2 cellular contexts compared by ENCODE assay signal in genomic region chr17:58333396-58334207, GRCh38.
TF ChIP-seq lines count a peak whose summit lies in the region.

No MANE protein-coding gene starts in this region.

TF ChIP-seq in SK-N-SH, 30 proteins besides CTCF, POLR2A, EP300 and RAD21 (continued from another document):
- TF ChIP-seq MAX (IDR thresholded peaks at IDR 0.05; ENCODE audit: low read depth) (no peak), MEF2A (IDR thresholded peaks at IDR 0.05; ENCODE audit: borderline replicate concordance, low read depth) (no peak), PBX3 (IDR thresholded peaks at IDR 0.05) (no peak), JUND (IDR thresholded peaks at IDR 0.05) (no peak), GABPA (IDR thresholded peaks at IDR 0.05; ENCODE audit: low read depth) (no peak), RFX5 (IDR thresholded peaks at IDR 0.05; ENCODE audit: low read length) (no peak)
- TF ChIP-seq, protein P1, sequence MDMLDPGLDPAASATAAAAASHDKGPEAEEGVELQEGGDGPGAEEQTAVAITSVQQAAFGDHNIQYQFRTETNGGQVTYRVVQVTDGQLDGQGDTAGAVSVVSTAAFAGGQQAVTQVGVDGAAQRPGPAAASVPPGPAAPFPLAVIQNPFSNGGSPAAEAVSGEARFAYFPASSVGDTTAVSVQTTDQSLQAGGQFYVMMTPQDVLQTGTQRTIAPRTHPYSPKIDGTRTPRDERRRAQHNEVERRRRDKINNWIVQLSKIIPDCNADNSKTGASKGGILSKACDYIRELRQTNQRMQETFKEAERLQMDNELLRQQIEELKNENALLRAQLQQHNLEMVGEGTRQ (IDR thresholded peaks at IDR 0.05; ENCODE audit: borderline replicate concordance, low read depth, low read length) = no peak

TF ChIP-seq in SK-N-SH treated with all-trans-retinoic acid at 6 μM for 48 hours, 23 proteins besides CTCF, POLR2A, EP300 and RAD21 (continued from another document):
- TF ChIP-seq, protein P2, sequence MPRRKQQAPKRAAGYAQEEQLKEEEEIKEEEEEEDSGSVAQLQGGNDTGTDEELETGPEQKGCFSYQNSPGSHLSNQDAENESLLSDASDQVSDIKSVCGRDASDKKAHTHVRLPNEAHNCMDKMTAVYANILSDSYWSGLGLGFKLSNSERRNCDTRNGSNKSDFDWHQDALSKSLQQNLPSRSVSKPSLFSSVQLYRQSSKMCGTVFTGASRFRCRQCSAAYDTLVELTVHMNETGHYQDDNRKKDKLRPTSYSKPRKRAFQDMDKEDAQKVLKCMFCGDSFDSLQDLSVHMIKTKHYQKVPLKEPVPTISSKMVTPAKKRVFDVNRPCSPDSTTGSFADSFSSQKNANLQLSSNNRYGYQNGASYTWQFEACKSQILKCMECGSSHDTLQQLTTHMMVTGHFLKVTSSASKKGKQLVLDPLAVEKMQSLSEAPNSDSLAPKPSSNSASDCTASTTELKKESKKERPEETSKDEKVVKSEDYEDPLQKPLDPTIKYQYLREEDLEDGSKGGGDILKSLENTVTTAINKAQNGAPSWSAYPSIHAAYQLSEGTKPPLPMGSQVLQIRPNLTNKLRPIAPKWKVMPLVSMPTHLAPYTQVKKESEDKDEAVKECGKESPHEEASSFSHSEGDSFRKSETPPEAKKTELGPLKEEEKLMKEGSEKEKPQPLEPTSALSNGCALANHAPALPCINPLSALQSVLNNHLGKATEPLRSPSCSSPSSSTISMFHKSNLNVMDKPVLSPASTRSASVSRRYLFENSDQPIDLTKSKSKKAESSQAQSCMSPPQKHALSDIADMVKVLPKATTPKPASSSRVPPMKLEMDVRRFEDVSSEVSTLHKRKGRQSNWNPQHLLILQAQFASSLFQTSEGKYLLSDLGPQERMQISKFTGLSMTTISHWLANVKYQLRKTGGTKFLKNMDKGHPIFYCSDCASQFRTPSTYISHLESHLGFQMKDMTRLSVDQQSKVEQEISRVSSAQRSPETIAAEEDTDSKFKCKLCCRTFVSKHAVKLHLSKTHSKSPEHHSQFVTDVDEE (CRISPR knock-in tag; IDR thresholded peaks at IDR 0.05) = no peak
- no peak for TF ChIP-seq ISL1 (CRISPR knock-in tag; IDR thresholded peaks at IDR 0.05)
- TF ChIP-seq PATZ1 (CRISPR knock-in tag; IDR thresholded peaks at IDR 0.05; ENCODE audit: borderline replicate concordance) = no peak
- TF ChIP-seq ZC3H10 (CRISPR knock-in tag; IDR thresholded peaks at IDR 0.05) = no peak
- no peak for TF ChIP-seq TCF4 (CRISPR knock-in tag; IDR thresholded peaks at IDR 0.05; ENCODE audit: borderline replicate concordance)
- TF ChIP-seq ZFP3 (CRISPR knock-in tag; IDR thresholded peaks at IDR 0.05) = no peak
- TF ChIP-seq ZNF70 (CRISPR knock-in tag; IDR thresholded peaks at IDR 0.05) = no peak
- TF ChIP-seq POU6F1 (CRISPR knock-in tag; IDR thresholded peaks at IDR 0.05; ENCODE audit: borderline replicate concordance, low read depth) = no peak
- no peak for TF ChIP-seq TOX (CRISPR knock-in tag; IDR thresholded peaks at IDR 0.05; ENCODE audit: borderline replicate concordance)
- no peak for TF ChIP-seq ESRRG (CRISPR knock-in tag; IDR thresholded peaks at IDR 0.05)
- TF ChIP-seq BACH2 (CRISPR knock-in tag; IDR thresholded peaks at IDR 0.05; ENCODE audit: borderline replicate concordance) = no peak
- TF ChIP-seq ZFP30 (CRISPR knock-in tag; IDR thresholded peaks at IDR 0.05) = no peak
- TF ChIP-seq RARB (CRISPR knock-in tag; IDR thresholded peaks at IDR 0.05) = no peak
